ENCODE assay signal across 9 cellular contexts in the genomic region with DNA sequence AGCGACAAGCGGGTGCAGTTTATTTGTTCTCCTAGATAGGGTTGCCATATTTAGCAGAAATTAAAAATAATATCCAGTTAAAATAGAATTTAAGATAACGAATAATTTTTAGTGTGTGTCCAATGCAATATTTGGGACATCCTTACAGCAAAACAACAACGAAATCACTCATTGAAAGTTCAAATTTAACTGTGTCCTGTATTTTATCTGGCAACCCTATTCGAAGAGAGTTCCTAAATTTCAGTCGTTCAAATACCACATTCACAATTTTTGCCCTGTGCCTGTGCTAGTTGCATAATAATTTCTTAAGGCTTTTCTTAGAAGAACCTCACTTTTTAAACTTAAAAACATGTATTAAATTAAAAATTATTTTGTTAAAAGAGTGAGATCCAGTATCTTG. TPM values are rescaled to one million over a fixed set of nuclear protein-coding genes. Genes with fewer than 3 reads are reported as not detected.
DNase-seq lines count a peak whose midpoint lies in the region; ATAC-seq and TF ChIP-seq lines count a peak whose summit lies in the region.
"Had no signal": no experiment of that assay in that cellular context is flagged by ENCODE, and none has a peak within 500 bp of the region (broad histone marks: within the 10 kb centered on the region; RNA-seq: fewer than 3 reads in every experiment).

No MANE protein-coding gene starts in this region.

- no peaks in the 10 kb centered on the region for H3K27me3 Mint-ChIP-seq in T-cell

- CTCF ChIA-PET in T-cell (lab: Charles Lee): interaction anchor here in 1 of 2 donors (1.2 kb wide), 1 partner anchor 12 kb away, joined by 4 read pairs; no protein-coding TSS in a partner anchor

- H3K4me3 ChIP-seq in GM06990 (replicated peaks; ENCODE audit: low read depth, low read length): peak overlapping the region; percentile 90
- H3K4me3 ChIP-seq in fibroblast of mammary gland (ENCODE audit: control insufficient read depth, low read depth, low read length): peak overlapping the region; percentile 78
- peak overlapping the region; percentile 94 for H3K4me3 ChIP-seq in psoas muscle

- intact Hi-C loops in psoas muscle (cut with DNase I): loop anchor here (5.0 to 10.0 kb wide), 3 partner anchors 55 to 217 kb away; a partner anchor contains a TSS

- H3K27ac ChIP-seq in psoas muscle: peak overlapping the region; percentile 94

- POLR2A ChIA-PET in T-cell (lab: Charles Lee): interaction anchor here in 1 of 2 donors (0.5 kb wide), 1 partner anchor 60 kb away, joined by 3 read pairs; no protein-coding TSS in a partner anchor

- TF ChIP-seq CTCF in GM06990 (IDR thresholded peaks at IDR 0.05; ENCODE audit: insufficient read depth, low read length, poor library complexity, severe bottlenecking) (no peak), fibroblast of mammary gland (conservative IDR thresholded peaks at IDR 0.05; ENCODE audit: control insufficient read depth, insufficient read depth, low read depth, low read length) (no peak), psoas muscle (IDR thresholded peaks at IDR 0.05) (no peak)

- ATAC-seq in T-cell (replicated peaks in 1 of 4) (no peak), psoas muscle (no peak), HG03108 (IDR thresholded peaks at IDR 0.05; ENCODE audit: unreplicated experiment) (no peak), HG02884 (IDR thresholded peaks at IDR 0.05; ENCODE audit: unreplicated experiment) (no peak)

- DNase-seq in GM06990 (ENCODE audit: extremely low read depth, insufficient read length): no peak
- no peak for DNase-seq in T-cell
- no peak for DNase-seq in fibroblast of mammary gland (ENCODE audit: low read depth)
- DNase-seq in psoas muscle: no peak
- no peak for DNase-seq in activated effector memory CD4-positive, alpha-beta T cell treated with anti-CD3 and anti-CD28 coated beads, Interleukin-2, amount 50 U/mL, for 16 hours
- no peak for DNase-seq in HuH-7.5 (ENCODE audit: low spot score)

- peaks cover 45 to 58% (median 57%) of the 10 kb centered on the region in 3 donors for H3K4me1 Mint-ChIP-seq in T-cell

- 12 to 16% (median 13%) methylated on average over 6 of the region's 6 CpGs for WGBS in psoas muscle, 3 donors

- peaks cover 25% of the 10 kb centered on the region for H3K4me1 ChIP-seq in psoas muscle

- H3K27me3 ChIP-seq in GM06990 (replicated peaks; ENCODE audit: control insufficient read depth, insufficient read depth, low read length) (no peaks in the 10 kb centered on the region), psoas muscle (ENCODE audit: insufficient read depth in 3 of 3, low read length in 2 of 3) (no peaks in the 10 kb centered on the region)

- H3K36me3 ChIP-seq in GM06990 (ENCODE audit: control insufficient read depth, insufficient read depth, low read length) (no peaks in the 10 kb centered on the region; the same call in 1 of the 2 replicates), psoas muscle (ENCODE audit: insufficient read depth in 1 of 2, low read depth in 1 of 2) (peaks cover 0 to under 1% of the 10 kb centered on the region in 2 donors)

- H3K9me3 ChIP-seq in psoas muscle: no peaks in the 10 kb centered on the region

- H3K9me3 Mint-ChIP-seq in T-cell: no peaks in the 10 kb centered on the region

- H3K4me3 Mint-ChIP-seq in T-cell: peak overlapping the region; percentile 90 to 94 (median 91)

- H3K36me3 Mint-ChIP-seq in T-cell: peaks cover 18% of the 10 kb centered on the region

- H3K27ac Mint-ChIP-seq in T-cell: peak overlapping the region; percentile 94 to 96

RNA-seq across cellular contexts. Expression of a gene that starts 0.7 kb away (rescaled TPM):
- total RNA-seq in T-cell (10 to 100 TPM; 44.0 to 70.2 (median 62.5) TPM), psoas muscle (10 to 100 TPM; 12.9 to 22.9 (median 20.7) TPM)
- 10 to 100 TPM; 22.3 to 74.2 (median 53.7) TPM for polyA plus RNA-seq in psoas muscle

RNA-seq across cellular contexts. Expression of a gene that starts 34.5 kb away (rescaled TPM):
- total RNA-seq in T-cell (1 to 10 TPM in 1 of 5 donors, under 1 TPM in 2, not detected in 2; 0.79 to 1.3 (median 0.95) TPM), psoas muscle (1 to 10 TPM in 2 of 4 donors, under 1 TPM in 2; 0.44 to 3.4 (median 1.8) TPM)
- polyA plus RNA-seq in psoas muscle: 1 to 10 TPM; 2.5 to 4.0 (median 2.7) TPM
- total RNA-seq: T-helper 2 cell treated with Interferon-gamma antibody and Interleukin-4, amounts not matched to agents 100 ng/mL and 5 ng/mL, for 36 hours had no signal

RNA-seq across cellular contexts. Expression of a gene that starts 57.4 kb away (rescaled TPM):
- total RNA-seq in T-cell: 10 to 100 TPM; 22.5 to 32.2 (median 26.8) TPM
- total RNA-seq in psoas muscle: 1 to 10 TPM; 1.7 to 4.8 (median 3.9) TPM
- polyA plus RNA-seq in psoas muscle: 10 to 100 TPM in 1 of 3 donors, 1 to 10 TPM in 1, under 1 TPM in 1; 0.56 to 11.2 (median 1.0) TPM

Comparison
In these comparisons a context has a peak if more than half of its experiments do, and no peak if none do; other contexts are left out.
1. RNA of a gene that starts 57.4 kb away (total RNA-seq): 22.5 to 32.2 TPM in T-cell; 1.7 to 4.8 TPM in psoas muscle; every median in the first group is over 4 times any median in the second.
2. Peak in every context shown above with its lines, with median percentiles within 50 percentile points of each other: H3K4me3 ChIP-seq.